ENCODE assay signal across 19 cellular contexts in the genomic region with DNA sequence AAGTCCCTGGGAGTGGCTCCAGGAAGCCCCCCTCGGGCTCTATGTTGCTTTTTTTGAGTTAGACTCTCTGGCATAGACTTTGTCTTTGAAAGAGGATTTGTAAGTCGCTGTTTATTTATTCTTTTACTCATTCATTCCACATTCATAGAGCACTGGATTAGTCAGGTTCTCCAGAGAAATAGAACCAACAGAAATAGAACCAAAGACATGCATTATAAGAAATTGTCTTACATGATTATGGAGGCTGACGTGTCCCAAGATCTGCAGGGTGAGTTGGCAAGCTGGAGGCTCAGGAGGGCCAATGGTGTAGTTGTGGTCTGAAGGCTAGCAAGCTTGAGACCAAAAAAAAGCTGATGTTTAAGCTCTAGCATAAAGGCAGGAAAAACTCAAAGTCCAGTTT.
DNase-seq lines count a peak whose midpoint lies in the region; ATAC-seq lines count a peak whose summit lies in the region.
"Had no signal": no experiment of that assay in that cellular context is flagged by ENCODE, and none has a peak within 500 bp of the region (broad histone marks: within the 10 kb centered on the region; RNA-seq: fewer than 3 reads in every experiment).

No MANE protein-coding gene starts in this region.

- H3K9me3 Mint-ChIP-seq in T-helper 2 cell treated with Interferon-gamma antibody and Interleukin-4, amounts not matched to agents 5 μg/mL and 100 μg/mL, for 36 hours = no peaks in the 10 kb centered on the region

- H3K27me3 Mint-ChIP-seq in T-helper 2 cell treated with Interferon-gamma antibody and Interleukin-4, amounts not matched to agents 5 μg/mL and 100 μg/mL, for 36 hours (ENCODE audit: low read depth) = peaks cover 4% of the 10 kb centered on the region

- H3K4me1 Mint-ChIP-seq in T-helper 2 cell treated with Interferon-gamma antibody and Interleukin-4, amounts not matched to agents 5 μg/mL and 100 μg/mL, for 36 hours (ENCODE audit: low read depth) = no peaks in the 10 kb centered on the region

- H3K27ac Mint-ChIP-seq in T-helper 2 cell treated with Interferon-gamma antibody and Interleukin-4, amounts not matched to agents 5 μg/mL and 100 μg/mL, for 36 hours = no peak overlapping the region

- peak overlapping the region; percentile 8 for H3K27ac ChIP-seq in epithelial cell of prostate
- H3K27ac ChIP-seq: A549, KMS-11 had no signal

- H3K4me3 Mint-ChIP-seq in T-helper 2 cell treated with Interferon-gamma antibody and Interleukin-4, amounts not matched to agents 5 μg/mL and 100 μg/mL, for 36 hours = no peak overlapping the region

- H3K36me3 Mint-ChIP-seq in T-helper 2 cell treated with Interferon-gamma antibody and Interleukin-4, amounts not matched to agents 5 μg/mL and 100 μg/mL, for 36 hours (ENCODE audit: low read depth) = no peaks in the 10 kb centered on the region

- peak; percentile 41 for DNase-seq in EL
- peak; percentile 25 for DNase-seq in M059J (ENCODE audit: low read depth)
- DNase-seq in epithelial cell of prostate (ENCODE audit: low read depth, low spot score) = peak; percentile 26
- peak; percentile 26 for DNase-seq in hepatic stellate cell (ENCODE audit: low spot score)
- DNase-seq in NCI-H748 treated with DMSO at 0.1 percent for 48 hours (lab: John Stamatoyannopoulos, UW) = no peak
- no peak for DNase-seq in activated CD4-positive, CD25-positive, alpha-beta regulatory T cell treated with anti-CD3 and anti-CD28 coated beads, Interleukin-2, amount 50 U/mL, for 72 hours
- no peak for DNase-seq in T-helper 2 cell treated with Interferon-gamma antibody and Interleukin-4, amounts not matched to agents 5 μg/mL and 100 μg/mL, for 36 hours (ENCODE audit: low spot score)
- DNase-seq: C1 segment of cervical spinal cord, NCI-H1048, NCI-H2081, NCI-H2171 treated with DMSO at 0.1 percent for 48 hours, NCI-H446, NCI-H69, SW 1271 had no signal

- ATAC-seq in HG03196 (IDR thresholded peaks at IDR 0.05; ENCODE audit: unreplicated experiment) = no peak
- ATAC-seq: Panc1, Right ventricle myocardium inferior had no signal

Comparison
In these comparisons a context has a peak if more than half of its experiments do, and no peak if none do; other contexts are left out.
1. DNase-seq: peak in EL (single experiment), M059J (single experiment), epithelial cell of prostate (single experiment) and hepatic stellate cell (single experiment); none in NCI-H748 treated with DMSO at 0.1 percent for 48 hours (single experiment), activated CD4-positive, CD25-positive, alpha-beta regulatory T cell treated with anti-CD3 and anti-CD28 coated beads, Interleukin-2, amount 50 U/mL, for 72 hours (single experiment) and T-helper 2 cell treated with Interferon-gamma antibody and Interleukin-4, amounts not matched to agents 5 μg/mL and 100 μg/mL, for 36 hours (single experiment).